Comparison of ENCODE assay signal across 8 cellular contexts in genomic region chr2:187552959-187553681, GRCh38. TPM values are rescaled to one million over a fixed set of nuclear protein-coding genes. Genes with fewer than 3 reads are reported as not detected.
DNase-seq lines count a peak whose midpoint lies in the region; ATAC-seq and TF ChIP-seq lines count a peak whose summit lies in the region.

No MANE protein-coding gene starts in this region.

- intact Hi-C loops in sigmoid colon (cut with DNase I), result no loop called here

- H3K4me1 ChIP-seq in sigmoid colon, result peaks cover 0 to 3% (median 0%) of the 10 kb centered on the region in 4 donors

- TF ChIP-seq CTCF in fibroblast of mammary gland (conservative IDR thresholded peaks at IDR 0.05; ENCODE audit: control insufficient read depth, insufficient read depth, low read depth, low read length) (no peak), sigmoid colon (IDR thresholded peaks at IDR 0.05) (no peak)

- H3K27ac ChIP-seq in sigmoid colon, result peak overlapping the region; percentile 50 to 68 (median 55)

- WGBS in sigmoid colon, 2 donors, result 4 to 9% methylated on average over 2 of the region's 2 CpGs

- no peaks in the 10 kb centered on the region for H3K9me3 ChIP-seq in sigmoid colon

- H3K27me3 ChIP-seq in sigmoid colon, result no peaks in the 10 kb centered on the region

- ATAC-seq in GM18520 (IDR thresholded peaks at IDR 0.05; ENCODE audit: unreplicated experiment), result peak; percentile 72
- no peak for ATAC-seq in left lobe of liver

- DNase-seq in OCI-M1 (lab: John Stamatoyannopoulos, UW), result peak; percentile 68
- peak; percentile 91 for DNase-seq in fibroblast of mammary gland (ENCODE audit: low read depth)
- DNase-seq in sigmoid colon, result no peak
- no peak for DNase-seq in occipital lobe (lab: John Stamatoyannopoulos, UW)
- DNase-seq in left lobe of liver (ENCODE audit: low spot score), result no peak
- no peak for DNase-seq in anterior cingulate cortex (lab: John Stamatoyannopoulos, UW)
- no peak for DNase-seq in iPS-NIHi7 (ENCODE audit: extremely low spot score)

- no peaks in the 10 kb centered on the region for H3K36me3 ChIP-seq in sigmoid colon

- TF ChIP-seq POLR2A in sigmoid colon (IDR thresholded peaks at IDR 0.05), result no peak

- H3K4me3 ChIP-seq in fibroblast of mammary gland (ENCODE audit: control insufficient read depth, low read depth, low read length) (peak overlapping the region; percentile 81), sigmoid colon (peak overlapping the region; percentile 25 to 44 (median 38))

- no peak for TF ChIP-seq EP300 in sigmoid colon (IDR thresholded peaks at IDR 0.05)

RNA-seq across cellular contexts. Expression of gene TFPI, which starts 1.1 kb away (rescaled TPM):
- 10 to 100 TPM; 29.3 to 83.1 (median 64.9) TPM for total RNA-seq in sigmoid colon
- polyA plus RNA-seq in sigmoid colon, result 10 to 100 TPM in 2 of 3 donors, 1 to 10 TPM in 1; 2.3 to 25.8 (median 15.9) TPM
- 35.2 TPM for total RNA-seq in occipital lobe
- 144 TPM for total RNA-seq in left lobe of liver

Comparison
In these comparisons a context has a peak if more than half of its experiments do, and no peak if none do; other contexts are left out.
1. DNase-seq: peak in OCI-M1 (single experiment) and fibroblast of mammary gland (single experiment); none in sigmoid colon (single experiment), occipital lobe (single experiment), left lobe of liver (single experiment), anterior cingulate cortex (0 of 58) and iPS-NIHi7 (single experiment).